ENCODE assay signal across 1 cellular context in the genomic region with DNA sequence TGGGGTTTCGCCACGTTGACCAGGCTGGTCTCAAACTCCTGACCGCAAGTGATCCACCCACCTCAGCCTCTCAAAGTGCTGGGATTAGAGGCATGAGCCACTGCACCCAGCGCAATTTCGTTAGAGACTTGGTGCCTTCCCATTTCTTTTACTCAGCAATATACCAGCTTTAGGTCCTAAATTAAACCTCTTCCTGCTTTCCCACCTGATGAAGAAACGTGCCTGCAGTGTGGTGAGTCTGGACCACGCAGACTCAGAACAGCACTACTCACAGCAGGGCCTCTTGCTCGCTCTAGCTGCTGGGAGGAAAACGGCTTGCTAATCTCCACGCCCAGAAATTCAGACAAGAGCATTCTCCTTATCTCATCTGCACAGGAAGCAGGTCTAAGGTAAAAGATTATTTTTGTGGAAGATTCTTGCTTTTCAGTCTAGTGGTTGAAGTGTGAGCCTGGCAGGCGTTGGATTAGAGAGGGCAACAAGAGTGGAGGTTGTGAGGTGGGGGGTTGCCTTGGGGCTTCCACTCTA.
TF ChIP-seq lines count a peak whose summit lies in the region.

A gene (plus strand): TSS at position 248 of the 525 bp plus-strand sequence. CDS start 25,346 bp downstream, outside the sequence.

TF ChIP-seq in K562, 482 proteins besides CTCF, POLR2A, EP300 and RAD21 (continued from another document and continues in another):
- TF ChIP-seq, protein P1, sequence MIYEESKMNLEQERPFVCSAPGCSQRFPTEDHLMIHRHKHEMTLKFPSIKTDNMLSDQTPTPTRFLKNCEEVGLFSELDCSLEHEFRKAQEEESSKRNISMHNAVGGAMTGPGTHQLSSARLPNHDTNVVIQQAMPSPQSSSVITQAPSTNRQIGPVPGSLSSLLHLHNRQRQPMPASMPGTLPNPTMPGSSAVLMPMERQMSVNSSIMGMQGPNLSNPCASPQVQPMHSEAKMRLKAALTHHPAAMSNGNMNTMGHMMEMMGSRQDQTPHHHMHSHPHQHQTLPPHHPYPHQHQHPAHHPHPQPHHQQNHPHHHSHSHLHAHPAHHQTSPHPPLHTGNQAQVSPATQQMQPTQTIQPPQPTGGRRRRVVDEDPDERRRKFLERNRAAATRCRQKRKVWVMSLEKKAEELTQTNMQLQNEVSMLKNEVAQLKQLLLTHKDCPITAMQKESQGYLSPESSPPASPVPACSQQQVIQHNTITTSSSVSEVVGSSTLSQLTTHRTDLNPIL (CRISPR knock-in tag; IDR thresholded peaks at IDR 0.05): no peak
- TF ChIP-seq NFXL1 (CRISPR knock-in tag; IDR thresholded peaks at IDR 0.05) (no peak), ZNF41 (CRISPR knock-in tag; conservative IDR thresholded peaks at IDR 0.05) (no peak), TEAD1 (CRISPR knock-in tag; IDR thresholded peaks at IDR 0.05) (peak in 1 of 2 experiments; percentile 74; a peak in 1 of 4 replicates), POLR2B (IDR thresholded peaks at IDR 0.05; ENCODE audit: low read depth, partially characterized antibody) (peak; percentile 41), CBX2 (IDR thresholded peaks at IDR 0.05; ENCODE audit: insufficient read depth, low read length, poor library complexity, severe bottlenecking) (no peak), ZNF766 (CRISPR knock-in tag; conservative IDR thresholded peaks at IDR 0.05) (peak; percentile 95), MIER1 (IDR thresholded peaks at IDR 0.05; ENCODE audit: low read depth) (no peak), PYGO2 (tag; IDR thresholded peaks at IDR 0.05) (0 out of 2 replicates have a peak, but pooled peaks have one; percentile 24), NFIX (CRISPR knock-in tag; IDR thresholded peaks at IDR 0.05; ENCODE audit: low read depth) (no peak), HMGN3 (IDR thresholded peaks at IDR 0.05; ENCODE audit: borderline replicate concordance, extremely low read depth, insufficient read length, low read depth, low read length) (peak; percentile 31), ARNT (IDR thresholded peaks at IDR 0.05) (peak; percentile 18 to 69; a peak in 1 of 4 replicates), TCF3 (CRISPR knock-in tag; IDR thresholded peaks at IDR 0.05) (peak; percentile 97), ZBTB1 (CRISPR knock-in tag; IDR thresholded peaks at IDR 0.05; ENCODE audit: borderline replicate concordance, low read depth) (no peak), HNRNPH1 (optimal IDR thresholded peaks at IDR 0.05; ENCODE audit: low read depth, low read length) (no peak), RBM14 (IDR thresholded peaks at IDR 0.05; ENCODE audit: borderline replicate concordance, insufficient read depth, low read depth, low read length) (no peak), DACH1 (IDR thresholded peaks at IDR 0.05; ENCODE audit: partially characterized antibody) (peak; percentile 42), ZNF121 (CRISPR knock-in tag; conservative IDR thresholded peaks at IDR 0.05) (no peak), LARP7 (IDR thresholded peaks at IDR 0.05) (no peak), TAF15 (IDR thresholded peaks at IDR 0.05; ENCODE audit: low read depth, low read length) (no peak), ZNF140 (CRISPR knock-in tag; IDR thresholded peaks at IDR 0.05) (no peak), HDAC2 (IDR thresholded peaks at IDR 0.05) (peak; percentile 55; the same call in 1 of the 2 replicates), ZNF507 (tag; conservative IDR thresholded peaks at IDR 0.05) (no peak), C11orf30 (IDR thresholded peaks at IDR 0.05; ENCODE audit: low read depth) (peak; percentile 37; the same call in 1 of the 2 replicates), SUPT5H (IDR thresholded peaks at IDR 0.05) (peak; percentile 62; the same call in 1 of the 2 replicates), BCL6 (CRISPR knock-in tag; IDR thresholded peaks at IDR 0.05) (no peak), THRAP3 (IDR thresholded peaks at IDR 0.05; ENCODE audit: borderline replicate concordance) (no peak), EZH2 (IDR thresholded peaks at IDR 0.05; ENCODE audit: borderline replicate concordance, low read depth, low read length) (no peak), BCOR (IDR thresholded peaks at IDR 0.05) (peak; percentile 70), MAFK (IDR thresholded peaks at IDR 0.05; ENCODE audit: low read length) (no peak), MAFF (IDR thresholded peaks at IDR 0.05; ENCODE audit: low read length) (no peak), LCOR (CRISPR knock-in tag; IDR thresholded peaks at IDR 0.05) (peak; percentile 63; the same call in 1 of the 2 replicates)
- TF ChIP-seq, protein P2, sequence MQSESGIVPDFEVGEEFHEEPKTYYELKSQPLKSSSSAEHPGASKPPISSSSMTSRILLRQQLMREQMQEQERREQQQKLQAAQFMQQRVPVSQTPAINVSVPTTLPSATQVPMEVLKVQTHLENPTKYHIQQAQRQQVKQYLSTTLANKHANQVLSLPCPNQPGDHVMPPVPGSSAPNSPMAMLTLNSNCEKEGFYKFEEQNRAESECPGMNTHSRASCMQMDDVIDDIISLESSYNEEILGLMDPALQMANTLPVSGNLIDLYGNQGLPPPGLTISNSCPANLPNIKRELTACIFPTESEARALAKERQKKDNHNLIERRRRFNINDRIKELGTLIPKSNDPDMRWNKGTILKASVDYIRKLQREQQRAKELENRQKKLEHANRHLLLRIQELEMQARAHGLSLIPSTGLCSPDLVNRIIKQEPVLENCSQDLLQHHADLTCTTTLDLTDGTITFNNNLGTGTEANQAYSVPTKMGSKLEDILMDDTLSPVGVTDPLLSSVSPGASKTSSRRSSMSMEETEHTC (IDR thresholded peaks at IDR 0.05): no peak
- TF ChIP-seq, protein P3, sequence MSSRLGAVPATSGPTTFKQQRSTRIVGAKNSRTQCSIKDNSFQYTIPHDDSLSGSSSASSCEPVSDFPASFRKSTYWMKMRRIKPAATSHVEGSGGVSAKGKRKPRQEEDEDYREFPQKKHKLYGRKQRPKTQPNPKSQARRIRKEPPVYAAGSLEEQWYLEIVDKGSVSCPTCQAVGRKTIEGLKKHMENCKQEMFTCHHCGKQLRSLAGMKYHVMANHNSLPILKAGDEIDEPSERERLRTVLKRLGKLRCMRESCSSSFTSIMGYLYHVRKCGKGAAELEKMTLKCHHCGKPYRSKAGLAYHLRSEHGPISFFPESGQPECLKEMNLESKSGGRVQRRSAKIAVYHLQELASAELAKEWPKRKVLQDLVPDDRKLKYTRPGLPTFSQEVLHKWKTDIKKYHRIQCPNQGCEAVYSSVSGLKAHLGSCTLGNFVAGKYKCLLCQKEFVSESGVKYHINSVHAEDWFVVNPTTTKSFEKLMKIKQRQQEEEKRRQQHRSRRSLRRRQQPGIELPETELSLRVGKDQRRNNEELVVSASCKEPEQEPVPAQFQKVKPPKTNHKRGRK (tag; IDR thresholded peaks at IDR 0.05): no peak
- TF ChIP-seq, protein P4, sequence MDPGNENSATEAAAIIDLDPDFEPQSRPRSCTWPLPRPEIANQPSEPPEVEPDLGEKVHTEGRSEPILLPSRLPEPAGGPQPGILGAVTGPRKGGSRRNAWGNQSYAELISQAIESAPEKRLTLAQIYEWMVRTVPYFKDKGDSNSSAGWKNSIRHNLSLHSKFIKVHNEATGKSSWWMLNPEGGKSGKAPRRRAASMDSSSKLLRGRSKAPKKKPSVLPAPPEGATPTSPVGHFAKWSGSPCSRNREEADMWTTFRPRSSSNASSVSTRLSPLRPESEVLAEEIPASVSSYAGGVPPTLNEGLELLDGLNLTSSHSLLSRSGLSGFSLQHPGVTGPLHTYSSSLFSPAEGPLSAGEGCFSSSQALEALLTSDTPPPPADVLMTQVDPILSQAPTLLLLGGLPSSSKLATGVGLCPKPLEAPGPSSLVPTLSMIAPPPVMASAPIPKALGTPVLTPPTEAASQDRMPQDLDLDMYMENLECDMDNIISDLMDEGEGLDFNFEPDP (CRISPR knock-in tag; IDR thresholded peaks at IDR 0.05): no peak
- TF ChIP-seq, protein P5, sequence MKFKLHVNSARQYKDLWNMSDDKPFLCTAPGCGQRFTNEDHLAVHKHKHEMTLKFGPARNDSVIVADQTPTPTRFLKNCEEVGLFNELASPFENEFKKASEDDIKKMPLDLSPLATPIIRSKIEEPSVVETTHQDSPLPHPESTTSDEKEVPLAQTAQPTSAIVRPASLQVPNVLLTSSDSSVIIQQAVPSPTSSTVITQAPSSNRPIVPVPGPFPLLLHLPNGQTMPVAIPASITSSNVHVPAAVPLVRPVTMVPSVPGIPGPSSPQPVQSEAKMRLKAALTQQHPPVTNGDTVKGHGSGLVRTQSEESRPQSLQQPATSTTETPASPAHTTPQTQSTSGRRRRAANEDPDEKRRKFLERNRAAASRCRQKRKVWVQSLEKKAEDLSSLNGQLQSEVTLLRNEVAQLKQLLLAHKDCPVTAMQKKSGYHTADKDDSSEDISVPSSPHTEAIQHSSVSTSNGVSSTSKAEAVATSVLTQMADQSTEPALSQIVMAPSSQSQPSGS (CRISPR knock-in tag; IDR thresholded peaks at IDR 0.05): no peak
- TF ChIP-seq, protein P6, sequence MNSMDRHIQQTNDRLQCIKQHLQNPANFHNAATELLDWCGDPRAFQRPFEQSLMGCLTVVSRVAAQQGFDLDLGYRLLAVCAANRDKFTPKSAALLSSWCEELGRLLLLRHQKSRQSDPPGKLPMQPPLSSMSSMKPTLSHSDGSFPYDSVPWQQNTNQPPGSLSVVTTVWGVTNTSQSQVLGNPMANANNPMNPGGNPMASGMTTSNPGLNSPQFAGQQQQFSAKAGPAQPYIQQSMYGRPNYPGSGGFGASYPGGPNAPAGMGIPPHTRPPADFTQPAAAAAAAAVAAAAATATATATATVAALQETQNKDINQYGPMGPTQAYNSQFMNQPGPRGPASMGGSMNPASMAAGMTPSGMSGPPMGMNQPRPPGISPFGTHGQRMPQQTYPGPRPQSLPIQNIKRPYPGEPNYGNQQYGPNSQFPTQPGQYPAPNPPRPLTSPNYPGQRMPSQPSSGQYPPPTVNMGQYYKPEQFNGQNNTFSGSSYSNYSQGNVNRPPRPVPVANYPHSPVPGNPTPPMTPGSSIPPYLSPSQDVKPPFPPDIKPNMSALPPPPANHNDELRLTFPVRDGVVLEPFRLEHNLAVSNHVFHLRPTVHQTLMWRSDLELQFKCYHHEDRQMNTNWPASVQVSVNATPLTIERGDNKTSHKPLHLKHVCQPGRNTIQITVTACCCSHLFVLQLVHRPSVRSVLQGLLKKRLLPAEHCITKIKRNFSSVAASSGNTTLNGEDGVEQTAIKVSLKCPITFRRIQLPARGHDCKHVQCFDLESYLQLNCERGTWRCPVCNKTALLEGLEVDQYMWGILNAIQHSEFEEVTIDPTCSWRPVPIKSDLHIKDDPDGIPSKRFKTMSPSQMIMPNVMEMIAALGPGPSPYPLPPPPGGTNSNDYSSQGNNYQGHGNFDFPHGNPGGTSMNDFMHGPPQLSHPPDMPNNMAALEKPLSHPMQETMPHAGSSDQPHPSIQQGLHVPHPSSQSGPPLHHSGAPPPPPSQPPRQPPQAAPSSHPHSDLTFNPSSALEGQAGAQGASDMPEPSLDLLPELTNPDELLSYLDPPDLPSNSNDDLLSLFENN (IDR thresholded peaks at IDR 0.05; ENCODE audit: low read depth in 2 of 2, low read length in 2 of 2): peak in 1 of 2 experiments; percentile 90; a peak in 2 of 4 replicates
- TF ChIP-seq, protein P7, sequence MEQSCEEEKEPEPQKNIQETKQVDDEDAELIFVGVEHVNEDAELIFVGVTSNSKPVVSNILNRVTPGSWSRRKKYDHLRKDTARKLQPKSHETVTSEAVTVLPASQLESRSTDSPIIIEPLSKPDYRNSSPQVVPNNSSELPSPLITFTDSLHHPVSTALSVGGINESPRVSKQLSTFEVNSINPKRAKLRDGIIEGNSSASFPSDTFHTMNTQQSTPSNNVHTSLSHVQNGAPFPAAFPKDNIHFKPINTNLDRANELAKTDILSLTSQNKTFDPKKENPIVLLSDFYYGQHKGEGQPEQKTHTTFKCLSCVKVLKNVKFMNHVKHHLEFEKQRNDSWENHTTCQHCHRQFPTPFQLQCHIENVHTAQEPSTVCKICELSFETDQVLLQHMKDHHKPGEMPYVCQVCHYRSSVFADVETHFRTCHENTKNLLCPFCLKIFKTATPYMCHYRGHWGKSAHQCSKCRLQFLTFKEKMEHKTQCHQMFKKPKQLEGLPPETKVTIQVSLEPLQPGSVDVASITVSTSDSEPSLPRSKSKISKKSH (CRISPR knock-in tag; IDR thresholded peaks at IDR 0.05): no peak
- TF ChIP-seq, protein P8, sequence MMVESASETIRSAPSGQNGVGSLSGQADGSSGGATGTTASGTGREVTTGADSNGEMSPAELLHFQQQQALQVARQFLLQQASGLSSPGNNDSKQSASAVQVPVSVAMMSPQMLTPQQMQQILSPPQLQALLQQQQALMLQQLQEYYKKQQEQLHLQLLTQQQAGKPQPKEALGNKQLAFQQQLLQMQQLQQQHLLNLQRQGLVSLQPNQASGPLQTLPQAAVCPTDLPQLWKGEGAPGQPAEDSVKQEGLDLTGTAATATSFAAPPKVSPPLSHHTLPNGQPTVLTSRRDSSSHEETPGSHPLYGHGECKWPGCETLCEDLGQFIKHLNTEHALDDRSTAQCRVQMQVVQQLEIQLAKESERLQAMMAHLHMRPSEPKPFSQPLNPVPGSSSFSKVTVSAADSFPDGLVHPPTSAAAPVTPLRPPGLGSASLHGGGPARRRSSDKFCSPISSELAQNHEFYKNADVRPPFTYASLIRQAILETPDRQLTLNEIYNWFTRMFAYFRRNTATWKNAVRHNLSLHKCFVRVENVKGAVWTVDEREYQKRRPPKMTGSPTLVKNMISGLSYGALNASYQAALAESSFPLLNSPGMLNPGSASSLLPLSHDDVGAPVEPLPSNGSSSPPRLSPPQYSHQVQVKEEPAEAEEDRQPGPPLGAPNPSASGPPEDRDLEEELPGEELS (CRISPR knock-in tag; IDR thresholded peaks at IDR 0.05; ENCODE audit: borderline replicate concordance): no peak
- TF ChIP-seq, protein P9, sequence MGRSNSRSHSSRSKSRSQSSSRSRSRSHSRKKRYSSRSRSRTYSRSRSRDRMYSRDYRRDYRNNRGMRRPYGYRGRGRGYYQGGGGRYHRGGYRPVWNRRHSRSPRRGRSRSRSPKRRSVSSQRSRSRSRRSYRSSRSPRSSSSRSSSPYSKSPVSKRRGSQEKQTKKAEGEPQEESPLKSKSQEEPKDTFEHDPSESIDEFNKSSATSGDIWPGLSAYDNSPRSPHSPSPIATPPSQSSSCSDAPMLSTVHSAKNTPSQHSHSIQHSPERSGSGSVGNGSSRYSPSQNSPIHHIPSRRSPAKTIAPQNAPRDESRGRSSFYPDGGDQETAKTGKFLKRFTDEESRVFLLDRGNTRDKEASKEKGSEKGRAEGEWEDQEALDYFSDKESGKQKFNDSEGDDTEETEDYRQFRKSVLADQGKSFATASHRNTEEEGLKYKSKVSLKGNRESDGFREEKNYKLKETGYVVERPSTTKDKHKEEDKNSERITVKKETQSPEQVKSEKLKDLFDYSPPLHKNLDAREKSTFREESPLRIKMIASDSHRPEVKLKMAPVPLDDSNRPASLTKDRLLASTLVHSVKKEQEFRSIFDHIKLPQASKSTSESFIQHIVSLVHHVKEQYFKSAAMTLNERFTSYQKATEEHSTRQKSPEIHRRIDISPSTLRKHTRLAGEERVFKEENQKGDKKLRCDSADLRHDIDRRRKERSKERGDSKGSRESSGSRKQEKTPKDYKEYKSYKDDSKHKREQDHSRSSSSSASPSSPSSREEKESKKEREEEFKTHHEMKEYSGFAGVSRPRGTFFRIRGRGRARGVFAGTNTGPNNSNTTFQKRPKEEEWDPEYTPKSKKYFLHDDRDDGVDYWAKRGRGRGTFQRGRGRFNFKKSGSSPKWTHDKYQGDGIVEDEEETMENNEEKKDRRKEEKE (IDR thresholded peaks at IDR 0.05; ENCODE audit: borderline replicate concordance in 1 of 2, control insufficient read depth in 1 of 2, low read depth in 2 of 2, low read length in 1 of 2): no peak
- TF ChIP-seq, protein P10, sequence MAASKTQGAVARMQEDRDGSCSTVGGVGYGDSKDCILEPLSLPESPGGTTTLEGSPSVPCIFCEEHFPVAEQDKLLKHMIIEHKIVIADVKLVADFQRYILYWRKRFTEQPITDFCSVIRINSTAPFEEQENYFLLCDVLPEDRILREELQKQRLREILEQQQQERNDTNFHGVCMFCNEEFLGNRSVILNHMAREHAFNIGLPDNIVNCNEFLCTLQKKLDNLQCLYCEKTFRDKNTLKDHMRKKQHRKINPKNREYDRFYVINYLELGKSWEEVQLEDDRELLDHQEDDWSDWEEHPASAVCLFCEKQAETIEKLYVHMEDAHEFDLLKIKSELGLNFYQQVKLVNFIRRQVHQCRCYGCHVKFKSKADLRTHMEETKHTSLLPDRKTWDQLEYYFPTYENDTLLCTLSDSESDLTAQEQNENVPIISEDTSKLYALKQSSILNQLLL (CRISPR knock-in tag; IDR thresholded peaks at IDR 0.05; ENCODE audit: borderline replicate concordance): no peak
